In genomic region chr14:102318781-102319276, GRCh38 we compare ENCODE assay signal across 1 cellular context.
TF ChIP-seq lines count a peak whose summit lies in the region.

No MANE protein-coding gene starts in this region.

TF ChIP-seq in IMR-90, 13 proteins besides CTCF, POLR2A, EP300 and RAD21:
- no peak for TF ChIP-seq FOS (IDR thresholded peaks at IDR 0.05; ENCODE audit: low read depth, low read length)
- peak; percentile 83 for TF ChIP-seq CEBPB (IDR thresholded peaks at IDR 0.05; ENCODE audit: low read depth, low read length)
